32 cellular contexts compared by ENCODE assay signal in genomic region chr4:30746735-30747134, GRCh38. TPM values are rescaled to one million over a fixed set of nuclear protein-coding genes. Genes with fewer than 3 reads are reported as not detected.
"Had no signal": no experiment of that assay in that cellular context is flagged by ENCODE, and none has a peak within 500 bp of the region (broad histone marks: within the 10 kb centered on the region; RNA-seq: fewer than 3 reads in every experiment).

No MANE protein-coding gene starts in this region.

- H3K27me3 ChIP-seq: body of pancreas, cardiac muscle cell, dorsolateral prefrontal cortex, esophagus muscularis mucosa, gastroesophageal sphincter, heart right ventricle had no signal

- H3K9me3 Mint-ChIP-seq: activated CD4-positive, alpha-beta memory T cell treated with anti-CD3 and anti-CD28 coated beads for 36 hours; activated CD4-positive, alpha-beta T cell treated with anti-CD3 and anti-CD28 coated beads, Interleukin-2, amount 10 ng/mL, durations not matched to agents 24 days and 14 days; activated naive CD4-positive, alpha-beta T cell treated with anti-CD3 and anti-CD28 coated beads, Interleukin-2, amount 10 ng/mL, durations not matched to agents 7 days and 5 days; activated naive CD8-positive, alpha-beta T cell treated with anti-CD3 and anti-CD28 coated beads, Interleukin-2, amount 10 ng/mL, durations not matched to agents 7 days and 5 days; dendritic cell treated with granulocyte-macrophage colony-stimulating factor and Interleukin-4, amounts not matched to agents 40 ng/mL and 50 ng/mL, for 4 days had no signal

- H3K27ac ChIP-seq: body of pancreas, coronary artery, dorsolateral prefrontal cortex, heart right ventricle had no signal

- H3K36me3 ChIP-seq: cardiac muscle cell, esophagus muscularis mucosa, gastroesophageal sphincter, heart right ventricle had no signal

- H3K4me1 ChIP-seq: body of pancreas had no signal

- ATAC-seq: activated CD4-positive, alpha-beta T cell treated with anti-CD3 and anti-CD28 coated beads for 36 hours; activated CD8-positive, alpha-beta T cell treated with anti-CD3 and anti-CD28 coated beads, Interleukin-2, amount 10 ng/mL, durations not matched to agents 7 days and 5 days; activated naive CD4-positive, alpha-beta T cell treated with anti-CD3 and anti-CD28 coated beads, Interleukin-2, amount 50 U/mL, for 72 hours; activated T-cell treated with anti-CD3 and anti-CD28 coated beads, Interleukin-2, amount 50 U/mL, for 72 hours; body of pancreas; gastroesophageal sphincter; heart right ventricle had no signal

- H3K36me3 Mint-ChIP-seq: activated CD4-positive, alpha-beta memory T cell treated with anti-CD3 and anti-CD28 coated beads for 36 hours; activated naive CD4-positive, alpha-beta T cell treated with anti-CD3 and anti-CD28 coated beads, Interleukin-2, amount 10 ng/mL, durations not matched to agents 7 days and 5 days; activated naive CD8-positive, alpha-beta T cell treated with anti-CD3 and anti-CD28 coated beads, Interleukin-2, amount 10 ng/mL, durations not matched to agents 7 days and 5 days had no signal

- H3K27ac Mint-ChIP-seq: activated CD4-positive, alpha-beta memory T cell treated with anti-CD3 and anti-CD28 coated beads for 36 hours; activated CD4-positive, alpha-beta T cell treated with anti-CD3 and anti-CD28 coated beads for 36 hours; activated CD4-positive, alpha-beta T cell treated with anti-CD3 and anti-CD28 coated beads, Interleukin-2, amount 10 ng/mL, durations not matched to agents 24 days and 14 days; activated CD8-positive, alpha-beta T cell treated with anti-CD3 and anti-CD28 coated beads, Interleukin-2, amount 10 ng/mL, durations not matched to agents 7 days and 5 days; activated naive CD4-positive, alpha-beta T cell treated with anti-CD3 and anti-CD28 coated beads, Interleukin-2, amount 10 ng/mL, durations not matched to agents 7 days and 5 days; activated naive CD4-positive, alpha-beta T cell treated with anti-CD3 and anti-CD28 coated beads, Interleukin-2, amount 50 U/mL, for 72 hours; activated naive CD8-positive, alpha-beta T cell treated with anti-CD3 and anti-CD28 coated beads, Interleukin-2, amount 10 ng/mL, durations not matched to agents 7 days and 5 days; activated T-cell treated with anti-CD3 and anti-CD28 coated beads, Interleukin-2, amount 50 U/mL, for 24 hours; activated T-cell treated with anti-CD3 and anti-CD28 coated beads, Interleukin-2, amount 50 U/mL, for 72 hours; dendritic cell treated with granulocyte-macrophage colony-stimulating factor and Interleukin-4, amounts not matched to agents 40 ng/mL and 50 ng/mL, for 4 days had no signal

- H3K4me1 Mint-ChIP-seq: activated CD4-positive, alpha-beta T cell treated with anti-CD3 and anti-CD28 coated beads for 36 hours; activated CD4-positive, alpha-beta T cell treated with anti-CD3 and anti-CD28 coated beads, Interleukin-2, amount 10 ng/mL, durations not matched to agents 24 days and 14 days; activated naive CD4-positive, alpha-beta T cell treated with anti-CD3 and anti-CD28 coated beads, Interleukin-2, amount 10 ng/mL, durations not matched to agents 7 days and 5 days; activated naive CD8-positive, alpha-beta T cell treated with anti-CD3 and anti-CD28 coated beads, Interleukin-2, amount 10 ng/mL, durations not matched to agents 7 days and 5 days had no signal

- H3K27me3 Mint-ChIP-seq: activated CD4-positive, alpha-beta memory T cell treated with anti-CD3 and anti-CD28 coated beads for 36 hours; activated CD4-positive, alpha-beta T cell treated with anti-CD3 and anti-CD28 coated beads for 36 hours; activated CD4-positive, alpha-beta T cell treated with anti-CD3 and anti-CD28 coated beads, Interleukin-2, amount 10 ng/mL, durations not matched to agents 24 days and 14 days; activated naive CD4-positive, alpha-beta T cell treated with anti-CD3 and anti-CD28 coated beads, Interleukin-2, amount 10 ng/mL, durations not matched to agents 7 days and 5 days; activated naive CD8-positive, alpha-beta T cell treated with anti-CD3 and anti-CD28 coated beads, Interleukin-2, amount 10 ng/mL, durations not matched to agents 7 days and 5 days; activated T-cell treated with anti-CD3 and anti-CD28 coated beads, Interleukin-2, amount 50 U/mL, for 24 hours; dendritic cell treated with granulocyte-macrophage colony-stimulating factor and Interleukin-4, amounts not matched to agents 40 ng/mL and 50 ng/mL, for 4 days had no signal

- H3K4me3 ChIP-seq: body of pancreas, cardiac muscle cell, coronary artery, dorsolateral prefrontal cortex, esophagus muscularis mucosa, gastroesophageal sphincter, heart right ventricle had no signal

- H3K9me3 ChIP-seq: body of pancreas, esophagus muscularis mucosa, gastroesophageal sphincter, heart right ventricle had no signal

- H3K4me3 Mint-ChIP-seq: activated CD4-positive, alpha-beta memory T cell treated with anti-CD3 and anti-CD28 coated beads for 36 hours; activated CD4-positive, alpha-beta T cell treated with anti-CD3 and anti-CD28 coated beads for 36 hours; activated CD4-positive, alpha-beta T cell treated with anti-CD3 and anti-CD28 coated beads, Interleukin-2, amount 10 ng/mL, durations not matched to agents 24 days and 14 days; activated CD8-positive, alpha-beta T cell treated with anti-CD3 and anti-CD28 coated beads, Interleukin-2, amount 10 ng/mL, durations not matched to agents 7 days and 5 days; activated naive CD4-positive, alpha-beta T cell treated with anti-CD3 and anti-CD28 coated beads, Interleukin-2, amount 10 ng/mL, durations not matched to agents 7 days and 5 days; activated naive CD8-positive, alpha-beta T cell treated with anti-CD3 and anti-CD28 coated beads, Interleukin-2, amount 10 ng/mL, durations not matched to agents 7 days and 5 days; activated T-cell treated with anti-CD3 and anti-CD28 coated beads, Interleukin-2, amount 50 U/mL, for 24 hours; activated T-cell treated with anti-CD3 and anti-CD28 coated beads, Interleukin-2, amount 50 U/mL, for 72 hours; dendritic cell treated with granulocyte-macrophage colony-stimulating factor and Interleukin-4, amounts not matched to agents 40 ng/mL and 50 ng/mL, for 4 days had no signal

- DNase-seq: activated CD4-positive, alpha-beta memory T cell treated with anti-CD3 and anti-CD28 coated beads for 36 hours; activated CD4-positive, alpha-beta T cell treated with anti-CD3 and anti-CD28 coated beads for 36 hours; activated CD4-positive, alpha-beta T cell treated with anti-CD3 and anti-CD28 coated beads, Interleukin-2, amount 10 ng/mL, durations not matched to agents 24 days and 14 days; activated CD4-positive, CD25-positive, alpha-beta regulatory T cell; activated CD4-positive, CD25-positive, alpha-beta regulatory T cell treated with anti-CD3 and anti-CD28 coated beads, Interleukin-2, amount 50 U/mL, for 72 hours; activated CD8-positive, alpha-beta memory T cell treated with anti-CD3 and anti-CD28 coated beads, Interleukin-2, amount 50 U/mL, for 48 hours; activated CD8-positive, alpha-beta T cell treated with anti-CD3 and anti-CD28 coated beads, Interleukin-2, amount 10 ng/mL, durations not matched to agents 7 days and 5 days; activated gamma-delta T cell; activated naive CD4-positive, alpha-beta T cell; activated naive CD4-positive, alpha-beta T cell treated with anti-CD3 and anti-CD28 coated beads, Interleukin-2, amount 10 ng/mL, durations not matched to agents 7 days and 5 days; activated naive CD8-positive, alpha-beta T cell treated with anti-CD3 and anti-CD28 coated beads, Interleukin-2, amount 10 ng/mL, durations not matched to agents 7 days and 5 days; activated T-cell treated with anti-CD3 and anti-CD28 coated beads for 4 hours; activated T-cell treated with anti-CD3 and anti-CD28 coated beads, Interleukin-2, amount 50 U/mL, for 24 hours; activated T-cell treated with anti-CD3 and anti-CD28 coated beads, Interleukin-2, amount 50 U/mL, for 72 hours; anterior cingulate cortex; body of pancreas; central memory CD4-positive, alpha-beta T cell; cerebellar nuclear complex; dorsolateral prefrontal cortex; effector memory CD4-positive, alpha-beta T cell; erythroblast; foreskin melanocyte; heart right ventricle; T-helper 2 cell had no signal

RNA-seq across cellular contexts. Expression of gene PCDH7, which starts 26.6 kb away (rescaled TPM):
- total RNA-seq: activated CD4-positive, alpha-beta memory T cell treated with anti-CD3 and anti-CD28 coated beads for 36 hours; activated CD4-positive, alpha-beta T cell treated with anti-CD3 and anti-CD28 coated beads for 36 hours; activated CD4-positive, alpha-beta T cell treated with anti-CD3 and anti-CD28 coated beads, Interleukin-2, amount 10 ng/mL, durations not matched to agents 24 days and 14 days; activated CD8-positive, alpha-beta memory T cell treated with anti-CD3 and anti-CD28 coated beads for 36 hours; activated CD8-positive, alpha-beta T cell treated with anti-CD3 and anti-CD28 coated beads, Interleukin-2, amount 10 ng/mL, durations not matched to agents 7 days and 5 days; activated naive CD4-positive, alpha-beta T cell treated with anti-CD3 and anti-CD28 coated beads, Interleukin-2, amount 50 U/mL, for 72 hours; activated naive CD8-positive, alpha-beta T cell treated with anti-CD3 and anti-CD28 coated beads, Interleukin-2, amount 10 ng/mL, durations not matched to agents 7 days and 5 days; activated T-cell treated with anti-CD3 and anti-CD28 coated beads, Interleukin-2, amount 50 U/mL, for 72 hours; T-helper 1 cell treated with Interleukin-12 subunit alpha and Interleukin-12 subunit beta and Interleukin-4 antibody, amounts not matched to agents 30 ng/mL and 1 ng/mL, for 36 hours had no signal
